Comparison of ENCODE assay signal across 19 cellular contexts in genomic region chr1:98210563-98210962, GRCh38.
DNase-seq lines count a peak whose midpoint lies in the region; ATAC-seq and TF ChIP-seq lines count a peak whose summit lies in the region.
"Had no signal": no experiment of that assay in that cellular context is flagged by ENCODE, and none has a peak within 500 bp of the region (broad histone marks: within the 10 kb centered on the region; RNA-seq: fewer than 3 reads in every experiment).

No MANE protein-coding gene starts in this region.

- no peak overlapping the region for H3K4ac ChIP-seq in neuronal stem cell (ENCODE audit: low read length)

- H3K27me3 ChIP-seq in neuronal stem cell (ENCODE audit: control insufficient read depth in 3 of 3, insufficient read depth in 3 of 3, low read depth in 1 of 3, low read length in 3 of 3): no peaks in the 10 kb centered on the region
- H3K27me3 ChIP-seq: right lobe of liver had no signal

- no peak overlapping the region for H2AFZ ChIP-seq in neuronal stem cell (ENCODE audit: low read length)

- H3K4me3 ChIP-seq in AG04449 (ENCODE audit: low read depth, low read length) (peak overlapping the region; percentile 3; the same call in 1 of the 2 replicates), neuronal stem cell (ENCODE audit: low read length in 2 of 2) (no peak overlapping the region)
- H3K4me3 ChIP-seq: right lobe of liver had no signal

- no CpG with 5 or more reads among the region's 3 CpGs for WGBS in neuronal stem cell (ENCODE audit: extremely low coverage in 2 of 2, insufficient read length in 2 of 2, insufficient replicate concordance in 1 of 2), 2 donors

- no peaks in the 10 kb centered on the region for H3K27me3 Mint-ChIP-seq in chondrocyte (ENCODE audit: low read depth)
- H3K27me3 Mint-ChIP-seq: CD4-positive, CD25-positive, alpha-beta regulatory T cell had no signal

- H2BK15ac ChIP-seq in neuronal stem cell (ENCODE audit: low read length): no peak overlapping the region

- H3K27ac Mint-ChIP-seq in chondrocyte (ENCODE audit: unreplicated experiment): no peak overlapping the region
- H3K27ac Mint-ChIP-seq: activated T-helper 2 cell treated with anti-CD3 and anti-CD28 coated beads, Interferon-gamma antibody, Interleukin-2, Interleukin-4, amounts not matched to agents 10 μg/mL and 5 μg/mL and 100 μg/mL, durations not matched to agents 14 hours and 24 hours and 36 hours; CD4-positive, CD25-positive, alpha-beta regulatory T cell had no signal

- no peak overlapping the region for H2BK120ac ChIP-seq in neuronal stem cell (ENCODE audit: low read depth, low read length)

- peak overlapping the region; percentile 56 for H3K27ac ChIP-seq in neuronal stem cell (replicated peaks; ENCODE audit: low read length)
- H3K27ac ChIP-seq: right lobe of liver, WERI-Rb-1 had no signal

- ATAC-seq in stimulated activated naive CD8-positive, alpha-beta T cell treated with anti-CD3 and anti-CD28 coated beads, Interleukin-15, Interleukin-2, amounts not matched to agents 100 U/mL and 50 U/mL, for 24 hours: no peak
- no peak for ATAC-seq in HG03175 (IDR thresholded peaks at IDR 0.05; ENCODE audit: unreplicated experiment)
- ATAC-seq in GM21381 (IDR thresholded peaks at IDR 0.05; ENCODE audit: unreplicated experiment): no peak
- ATAC-seq: right lobe of liver had no signal

- H3K9ac ChIP-seq in neuronal stem cell (ENCODE audit: low read depth, low read length, poor library complexity): no peak overlapping the region

- H4K91ac ChIP-seq in neuronal stem cell (ENCODE audit: low read depth, low read length, poor library complexity): no peak overlapping the region

- H2AK5ac ChIP-seq in neuronal stem cell (ENCODE audit: low read depth, low read length): no peak overlapping the region

- POLR2A ChIA-PET in AG04449 (lab: Yijun Ruan, JAX): interaction anchor here (0.7 kb wide), 2 partner anchors 73 to 177 kb away, joined by 3 read pairs; no protein-coding TSS in a partner anchor

- CTCF ChIA-PET in AG04449 (lab: Yijun Ruan, JAX): no interaction called here

- no peak overlapping the region for H2BK12ac ChIP-seq in neuronal stem cell (ENCODE audit: low read length)

- no peak for TF ChIP-seq CTCF in AG04449 (IDR thresholded peaks at IDR 0.05; ENCODE audit: insufficient read depth, low read length, missing control alignments)
- no peak for TF ChIP-seq CTCF in chondrocyte (IDR thresholded peaks at IDR 0.05)

- H3K14ac ChIP-seq in neuronal stem cell (ENCODE audit: low read length): no peak overlapping the region

- H3K79me1 ChIP-seq in neuronal stem cell (ENCODE audit: low read depth, low read length): no peaks in the 10 kb centered on the region

- H2BK5ac ChIP-seq in neuronal stem cell (ENCODE audit: low read length): no peak overlapping the region

- H3K4me1 Mint-ChIP-seq in chondrocyte (ENCODE audit: low read depth): peaks cover 15% of the 10 kb centered on the region
- H3K4me1 Mint-ChIP-seq: CD4-positive, CD25-positive, alpha-beta regulatory T cell had no signal

- H3K9me3 Mint-ChIP-seq in chondrocyte (ENCODE audit: low read depth): peaks cover 3% of the 10 kb centered on the region
- H3K9me3 Mint-ChIP-seq: activated T-helper 2 cell treated with anti-CD3 and anti-CD28 coated beads, Interferon-gamma antibody, Interleukin-2, Interleukin-4, amounts not matched to agents 10 μg/mL and 5 μg/mL and 100 μg/mL, durations not matched to agents 14 hours and 24 hours and 36 hours had no signal

- no peak overlapping the region for H4K8ac ChIP-seq in neuronal stem cell (ENCODE audit: low read depth, low read length)

- H3K18ac ChIP-seq in neuronal stem cell (ENCODE audit: low read length): no peak overlapping the region

- no peaks in the 10 kb centered on the region for H3K36me3 ChIP-seq in neuronal stem cell (replicated peaks in 1 of 2; ENCODE audit: control insufficient read depth in 2 of 2, insufficient read depth in 2 of 2, low read length in 2 of 2)
- H3K36me3 ChIP-seq: right lobe of liver, WERI-Rb-1 had no signal

- DNase-seq in AG04449 (ENCODE audit: low read depth, low spot score) (no peak), M059J (ENCODE audit: low read depth) (peak; percentile 23), chondrocyte (ENCODE audit: low spot score) (no peak), neuronal stem cell (ENCODE audit: low spot score) (no peak), NCI-H187 (lab: John Stamatoyannopoulos, UW) (no peak)
- DNase-seq in stimulated activated naive CD8-positive, alpha-beta T cell treated with anti-CD3 and anti-CD28 coated beads, Interleukin-15, Interleukin-2, amounts not matched to agents 100 U/mL and 50 U/mL, for 24 hours: no peak
- DNase-seq: activated CD4-positive, alpha-beta T cell treated with anti-CD3 and anti-CD28 coated beads, Interleukin-2, amount 50 U/mL, for 48 hours; activated CD8-positive, alpha-beta memory T cell treated with anti-CD3 and anti-CD28 coated beads, Interleukin-2, amount 50 U/mL, for 48 hours; CD4-positive, CD25-positive, alpha-beta regulatory T cell; cortex of kidney; GDM1; NCI-H1105 treated with DMSO at 0.1 percent for 48 hours; NCI-H2107; NCI-H524; right lobe of liver; WERI-Rb-1 had no signal

- no peak overlapping the region for H3K4me2 ChIP-seq in neuronal stem cell (ENCODE audit: insufficient read depth, low read length, poor library complexity, severe bottlenecking)

- H3K4me1 ChIP-seq in neuronal stem cell (ENCODE audit: control insufficient read depth in 2 of 2, insufficient read depth in 1 of 2, low read depth in 1 of 2, low read length in 2 of 2): peaks cover 5 to 7% of the 10 kb centered on the region in 2 donors
- H3K4me1 ChIP-seq: right lobe of liver had no signal

- peaks cover 2% of the 10 kb centered on the region for H3K36me3 Mint-ChIP-seq in chondrocyte (ENCODE audit: low read depth)
- H3K36me3 Mint-ChIP-seq: CD4-positive, CD25-positive, alpha-beta regulatory T cell had no signal

- H3K23ac ChIP-seq in neuronal stem cell (ENCODE audit: low read depth, low read length, poor library complexity): no peak overlapping the region

- no peaks in the 10 kb centered on the region for H3K9me3 ChIP-seq in neuronal stem cell (replicated peaks in 1 of 2; ENCODE audit: control insufficient read depth in 2 of 2, insufficient read depth in 1 of 2, low read depth in 1 of 2, low read length in 2 of 2)
- H3K9me3 ChIP-seq: right lobe of liver had no signal

- peak overlapping the region; percentile 4 for H3K4me3 Mint-ChIP-seq in chondrocyte (ENCODE audit: unreplicated experiment)
- H3K4me3 Mint-ChIP-seq: CD4-positive, CD25-positive, alpha-beta regulatory T cell had no signal
